1 cellular context compared by ENCODE assay signal in genomic region chr3:40930131-40930538, GRCh38.
TF ChIP-seq lines count a peak whose summit lies in the region.

No MANE protein-coding gene starts in this region.

TF ChIP-seq in HEK293, 187 proteins besides CTCF, POLR2A, EP300 and RAD21 (continued from another document):
- no peak for TF ChIP-seq ZNF391 (tag by site-specific recombination; IDR thresholded peaks at IDR 0.05; ENCODE audit: borderline replicate concordance, low read depth)
- TF ChIP-seq SCRT1 (tag by site-specific recombination; IDR thresholded peaks at IDR 0.05; ENCODE audit: borderline replicate concordance), result no peak
- TF ChIP-seq PRDM6 (tag by site-specific recombination; IDR thresholded peaks at IDR 0.05), result no peak
- TF ChIP-seq SALL2 (tag by site-specific recombination; IDR thresholded peaks at IDR 0.05; ENCODE audit: borderline replicate concordance), result no peak
